20 cellular contexts compared by ENCODE assay signal in the genomic region with DNA sequence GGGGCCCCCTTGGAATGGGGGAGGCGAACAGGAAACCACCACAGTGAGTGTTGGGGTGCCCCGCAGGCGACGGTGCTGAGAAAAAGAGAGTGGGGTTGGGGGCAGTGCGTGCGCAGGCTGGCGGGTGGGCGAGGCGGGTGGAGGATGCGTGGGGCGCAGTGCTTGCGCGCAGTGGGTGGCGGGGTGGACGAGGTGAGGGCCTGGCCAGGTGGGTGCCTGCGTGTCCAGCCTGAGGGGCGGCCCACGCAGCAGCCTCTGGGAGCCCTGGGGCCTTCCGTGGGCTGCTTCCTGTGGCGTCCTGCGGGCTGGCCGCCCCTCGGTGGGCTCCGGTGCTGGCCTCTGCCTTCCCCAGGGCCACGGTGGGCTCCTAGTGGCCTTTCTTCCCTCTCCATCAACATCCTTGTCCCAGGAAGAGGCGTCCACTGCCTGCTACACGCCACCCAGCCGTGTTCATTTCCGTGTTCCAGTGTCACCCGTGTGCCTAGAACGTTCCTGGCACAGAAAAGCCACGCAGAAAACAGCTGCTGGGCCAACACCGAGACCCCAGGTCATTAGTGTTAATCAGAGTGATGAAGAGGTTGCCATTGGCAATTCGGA.
"Had no signal": no experiment of that assay in that cellular context is flagged by ENCODE, and none has a peak within 500 bp of the region (broad histone marks: within the 10 kb centered on the region; RNA-seq: fewer than 3 reads in every experiment).

No MANE protein-coding gene starts in this region.

- H3K9me3 ChIP-seq: adrenal gland, esophagus squamous epithelium, heart right ventricle, left ventricle myocardium inferior, thoracic aorta, uterus had no signal

- H3K27ac ChIP-seq: adrenal gland, esophagus squamous epithelium, thoracic aorta had no signal

- H3K27me3 ChIP-seq: adrenal gland, esophagus squamous epithelium, heart right ventricle, uterus had no signal

- H3K4me3 Mint-ChIP-seq: activated CD4-positive, alpha-beta T cell treated with anti-CD3 and anti-CD28 coated beads, Interleukin-2, amount 10 ng/mL, durations not matched to agents 24 days and 14 days; activated CD8-positive, alpha-beta T cell treated with anti-CD3 and anti-CD28 coated beads for 36 hours; activated T-cell treated with anti-CD3 and anti-CD28 coated beads, Interleukin-2, amount 50 U/mL, for 4 hours; nephron; T-cell had no signal

- H3K27ac Mint-ChIP-seq: activated CD4-positive, alpha-beta T cell treated with anti-CD3 and anti-CD28 coated beads, Interleukin-2, amount 10 ng/mL, durations not matched to agents 24 days and 14 days; activated CD8-positive, alpha-beta T cell treated with anti-CD3 and anti-CD28 coated beads for 36 hours; activated naive CD4-positive, alpha-beta T cell treated with anti-CD3 and anti-CD28 coated beads, Interleukin-2, amount 50 U/mL, for 72 hours; T-cell had no signal

- H3K4me3 ChIP-seq: adrenal gland, esophagus squamous epithelium, heart right ventricle, left ventricle myocardium inferior, thoracic aorta, uterus had no signal

- H3K27me3 Mint-ChIP-seq: activated CD4-positive, alpha-beta T cell treated with anti-CD3 and anti-CD28 coated beads, Interleukin-2, amount 10 ng/mL, durations not matched to agents 24 days and 14 days; activated CD8-positive, alpha-beta T cell treated with anti-CD3 and anti-CD28 coated beads for 36 hours; progenitor cell of endocrine pancreas; T-cell had no signal

- H3K4me1 ChIP-seq: uterus had no signal

- DNase-seq: activated CD4-positive, alpha-beta T cell treated with anti-CD3 and anti-CD28 coated beads, Interleukin-2, amount 10 ng/mL, durations not matched to agents 24 days and 14 days; activated CD4-positive, CD25-positive, alpha-beta regulatory T cell; activated CD8-positive, alpha-beta T cell treated with anti-CD3 and anti-CD28 coated beads for 36 hours; activated gamma-delta T cell treated with Interleukin-2 at 50 U/mL for 16 hours; activated T-cell treated with anti-CD3 and anti-CD28 coated beads, Interleukin-2, amount 50 U/mL, for 4 hours; dermis blood vessel endothelial cell; effector memory CD4-positive, alpha-beta T cell; esophagus squamous epithelium; heart right ventricle; left ventricle myocardium inferior; nucleus accumbens; stimulated activated CD4-positive, alpha-beta T cell treated with anti-CD3 and anti-CD28 coated beads, Interleukin-2, amount 100 ng/mL, for 24 hours; T-cell; uterus had no signal

- ATAC-seq: activated CD8-positive, alpha-beta T cell treated with anti-CD3 and anti-CD28 coated beads for 36 hours; activated naive CD4-positive, alpha-beta T cell treated with anti-CD3 and anti-CD28 coated beads, Interleukin-2, amount 50 U/mL, for 72 hours; activated T-cell treated with anti-CD3 and anti-CD28 coated beads, Interleukin-2, amount 50 U/mL, for 4 hours; heart right ventricle; SK-N-SH treated with all-trans-retinoic acid at 6 μM for 48 hours; T-cell had no signal

- H3K36me3 Mint-ChIP-seq: activated naive CD4-positive, alpha-beta T cell treated with anti-CD3 and anti-CD28 coated beads, Interleukin-2, amount 50 U/mL, for 72 hours had no signal

- H3K36me3 ChIP-seq: esophagus squamous epithelium, thoracic aorta, uterus had no signal

- H3K9me3 Mint-ChIP-seq: activated CD4-positive, alpha-beta T cell treated with anti-CD3 and anti-CD28 coated beads, Interleukin-2, amount 10 ng/mL, durations not matched to agents 24 days and 14 days; activated CD8-positive, alpha-beta T cell treated with anti-CD3 and anti-CD28 coated beads for 36 hours; activated naive CD4-positive, alpha-beta T cell treated with anti-CD3 and anti-CD28 coated beads, Interleukin-2, amount 50 U/mL, for 72 hours; activated T-cell treated with anti-CD3 and anti-CD28 coated beads, Interleukin-2, amount 50 U/mL, for 4 hours; nephron; T-cell had no signal
